ENCODE assay signal across 21 cellular contexts in genomic region chr12:93968928-93969327, GRCh38.
"Had no signal": no experiment of that assay in that cellular context is flagged by ENCODE, and none has a peak within 500 bp of the region (broad histone marks: within the 10 kb centered on the region; RNA-seq: fewer than 3 reads in every experiment).

No MANE protein-coding gene starts in this region.

- DNase-seq: activated CD4-positive, alpha-beta memory T cell treated with anti-CD3 and anti-CD28 coated beads, Interleukin-2, amount 10 ng/mL, durations not matched to agents 7 days and 5 days; activated CD4-positive, alpha-beta T cell treated with anti-CD3 and anti-CD28 coated beads for 1 hour; activated CD4-positive, alpha-beta T cell treated with anti-CD3 and anti-CD28 coated beads, Interleukin-2, amount 10 ng/mL, durations not matched to agents 7 days and 5 days; activated CD8-positive, alpha-beta memory T cell treated with anti-CD3 and anti-CD28 coated beads, Interleukin-2, amount 50 U/mL, for 48 hours; activated gamma-delta T cell; activated naive CD4-positive, alpha-beta T cell treated with anti-CD3 and anti-CD28 coated beads, Interleukin-2, amount 50 U/mL, for 16 hours; activated T-cell treated with anti-CD3 and anti-CD28 coated beads, Interleukin-2, amount 50 U/mL, for 24 hours; amniotic stem cell; central memory CD4-positive, alpha-beta T cell; endodermal cell; foreskin fibroblast; head of caudate nucleus; immature natural killer cell; mesenchymal stem cell; natural killer cell; right cardiac atrium; spleen; stimulated activated naive CD4-positive, alpha-beta T cell treated with Interleukin-2 at 50 U/mL for 16 hours; testis; trophoblast cell had no signal

- H3K9me3 Mint-ChIP-seq: activated CD4-positive, alpha-beta memory T cell treated with anti-CD3 and anti-CD28 coated beads, Interleukin-2, amount 10 ng/mL, durations not matched to agents 7 days and 5 days; activated T-cell treated with anti-CD3 and anti-CD28 coated beads, Interleukin-2, amount 50 U/mL, for 24 hours; immature natural killer cell; natural killer cell had no signal

- H3K4me3 ChIP-seq: spleen, testis had no signal

- H3K27ac Mint-ChIP-seq: activated CD4-positive, alpha-beta memory T cell treated with anti-CD3 and anti-CD28 coated beads, Interleukin-2, amount 10 ng/mL, durations not matched to agents 7 days and 5 days; activated CD4-positive, alpha-beta T cell treated with anti-CD3 and anti-CD28 coated beads, Interleukin-2, amount 10 ng/mL, durations not matched to agents 7 days and 5 days; activated T-cell treated with anti-CD3 and anti-CD28 coated beads, Interleukin-2, amount 50 U/mL, for 24 hours; endodermal cell; immature natural killer cell; natural killer cell had no signal

- H3K36me3 Mint-ChIP-seq: immature natural killer cell, natural killer cell had no signal

- H3K27me3 ChIP-seq: spleen, testis had no signal

- H3K36me3 ChIP-seq: spleen had no signal

- ATAC-seq: esophagus mucosa, natural killer cell, right cardiac atrium had no signal

- H3K27ac ChIP-seq: spleen, testis had no signal

- H3K4me1 Mint-ChIP-seq: immature natural killer cell, natural killer cell had no signal

- H3K9me3 ChIP-seq: spleen, testis had no signal

- H3K4me1 ChIP-seq: spleen, testis had no signal

- H3K4me3 Mint-ChIP-seq: activated CD4-positive, alpha-beta memory T cell treated with anti-CD3 and anti-CD28 coated beads, Interleukin-2, amount 10 ng/mL, durations not matched to agents 7 days and 5 days; activated CD4-positive, alpha-beta T cell treated with anti-CD3 and anti-CD28 coated beads, Interleukin-2, amount 10 ng/mL, durations not matched to agents 7 days and 5 days; activated T-cell treated with anti-CD3 and anti-CD28 coated beads, Interleukin-2, amount 50 U/mL, for 24 hours; endodermal cell; immature natural killer cell; natural killer cell had no signal
